23 cellular contexts compared by ENCODE assay signal in genomic region chr1:53686371-53687267, GRCh38. TPM values are rescaled to one million over a fixed set of nuclear protein-coding genes. Genes with fewer than 3 reads are reported as not detected.
A peak's percentile ranks its signal among the peaks of the same experiment; 100 is the strongest.
DNase-seq lines count a peak whose midpoint lies in the region; ATAC-seq, FAIRE-seq and TF ChIP-seq lines count a peak whose summit lies in the region.
"Had no signal": no experiment of that assay in that cellular context is flagged by ENCODE, and none has a peak within 500 bp of the region (broad histone marks: within the 10 kb centered on the region; RNA-seq: fewer than 3 reads in every experiment).

No MANE protein-coding gene starts in this region.

- H3K27ac ChIP-seq in astrocyte (ENCODE audit: low read depth, low read length): peak overlapping the region; percentile 68
- H3K27ac ChIP-seq: A549, esophagus squamous epithelium, KMS-11, Peyer's patch, psoas muscle, tibial nerve had no signal

- H3K4me3 Mint-ChIP-seq in astrocyte (ENCODE audit: unreplicated experiment): no peak overlapping the region
- H3K4me3 Mint-ChIP-seq: CD4-positive, alpha-beta T cell; natural killer cell treated with Interleukin-12 subunit alpha and Interleukin-12 subunit beta and Interleukin-15 and Interleukin-18, amount 100 ng/mL, for 72 hours had no signal

- no peaks in the 10 kb centered on the region for H3K36me3 Mint-ChIP-seq in astrocyte (ENCODE audit: low read depth, unreplicated experiment)
- H3K36me3 Mint-ChIP-seq: natural killer cell treated with Interleukin-12 subunit alpha and Interleukin-12 subunit beta and Interleukin-15 and Interleukin-18, amount 100 ng/mL, for 72 hours had no signal

- H4K20me1 ChIP-seq in astrocyte (ENCODE audit: insufficient read depth, low read length): peaks cover 100% of the 10 kb centered on the region

- H3K9me3 ChIP-seq in astrocyte (ENCODE audit: insufficient read depth, low read depth, low read length): no peaks in the 10 kb centered on the region
- H3K9me3 ChIP-seq: A549, esophagus squamous epithelium, Peyer's patch, psoas muscle, tibial nerve had no signal

- DNase-seq in AG08395 (ENCODE audit: low spot score): peak; percentile 48
- peak; percentile 23 for DNase-seq in HT1080 (ENCODE audit: low read depth)
- DNase-seq in astrocyte (ENCODE audit: low read depth): peak; percentile 36
- peak; percentile 17 for DNase-seq in iris pigment epithelial cell (ENCODE audit: low read depth)
- no peak for DNase-seq in SW 1271 (lab: John Stamatoyannopoulos, UW)
- DNase-seq in stimulated activated CD4-positive, alpha-beta T cell treated with anti-CD3 and anti-CD28 coated beads, Interleukin-2, amount 100 ng/mL, for 48 hours: no peak
- DNase-seq: activated naive CD4-positive, alpha-beta T cell treated with anti-CD3 and anti-CD28 coated beads, Interleukin-2, amount 50 U/mL, for 16 hours; activated T-cell treated with anti-CD3 and anti-CD28 coated beads, Interleukin-2, amount 50 U/mL, for 1 hour; CD4-positive, alpha-beta T cell; DMS79 treated with DMSO at 0.1 percent for 48 hours; esophagus squamous epithelium; NCI-H2171; Peyer's patch; psoas muscle; stimulated activated naive CD4-positive, alpha-beta T cell had no signal

- FAIRE-seq in astrocyte (lab: Jason Lieb, UNC): peak; percentile 59
- FAIRE-seq: A549, islet of Langerhans, TTC549 had no signal

- no peaks in the 10 kb centered on the region for H3K36me3 ChIP-seq in astrocyte (ENCODE audit: insufficient read depth, low read length)
- H3K36me3 ChIP-seq: esophagus squamous epithelium, Peyer's patch, tibial nerve had no signal

- peak overlapping the region; percentile 58 for H3K9ac ChIP-seq in astrocyte (ENCODE audit: low read length)
- H3K9ac ChIP-seq: KMS-11 had no signal

- no peak overlapping the region for H2AFZ ChIP-seq in astrocyte (ENCODE audit: low read depth, low read length)

- peaks cover 57% of the 10 kb centered on the region for H3K4me1 ChIP-seq in astrocyte (ENCODE audit: insufficient read depth, low read length)
- H3K4me1 ChIP-seq: A549, psoas muscle had no signal

- H3K27me3 ChIP-seq in astrocyte (ENCODE audit: insufficient read depth, low read length): no peaks in the 10 kb centered on the region
- H3K27me3 ChIP-seq: Peyer's patch had no signal

- no peak overlapping the region for H3K27ac Mint-ChIP-seq in astrocyte (ENCODE audit: unreplicated experiment)
- H3K27ac Mint-ChIP-seq: CD4-positive, alpha-beta T cell; natural killer cell treated with Interleukin-12 subunit alpha and Interleukin-12 subunit beta and Interleukin-15 and Interleukin-18, amount 100 ng/mL, for 72 hours had no signal

- TF ChIP-seq CTCF in astrocyte (IDR thresholded peaks at IDR 0.05; ENCODE audit: insufficient read depth, low read depth, low read length): no peak

- peaks cover 8% of the 10 kb centered on the region for H3K9me3 Mint-ChIP-seq in astrocyte (ENCODE audit: unreplicated experiment)
- H3K9me3 Mint-ChIP-seq: CD4-positive, alpha-beta T cell; natural killer cell treated with Interleukin-12 subunit alpha and Interleukin-12 subunit beta and Interleukin-15 and Interleukin-18, amount 100 ng/mL, for 72 hours had no signal

- H3K79me2 ChIP-seq in astrocyte (ENCODE audit: insufficient read depth, low read length): peaks cover 76% of the 10 kb centered on the region

- ATAC-seq in HG02759 (IDR thresholded peaks at IDR 0.05; ENCODE audit: unreplicated experiment) (no peak), HG02981 (IDR thresholded peaks at IDR 0.05; ENCODE audit: unreplicated experiment) (no peak)
- ATAC-seq: A549; natural killer cell treated with Interleukin-12 subunit alpha and Interleukin-12 subunit beta and Interleukin-15 and Interleukin-18, amount 100 ng/mL, for 72 hours; psoas muscle had no signal

- H3K27me3 Mint-ChIP-seq in astrocyte (ENCODE audit: low read depth, unreplicated experiment): peaks cover 73% of the 10 kb centered on the region

- H3K4me3 ChIP-seq in astrocyte (ENCODE audit: insufficient read depth, low read depth, low read length): no peak overlapping the region
- H3K4me3 ChIP-seq: A549, esophagus squamous epithelium, Peyer's patch, psoas muscle, tibial nerve had no signal

- peaks cover 15% of the 10 kb centered on the region for H3K4me1 Mint-ChIP-seq in astrocyte (ENCODE audit: low read depth, unreplicated experiment)

- peak overlapping the region; percentile 81 for H3K4me2 ChIP-seq in astrocyte (ENCODE audit: low read length)
- H3K4me2 ChIP-seq: A549, KMS-11 had no signal

RNA-seq across cellular contexts. Expression of gene GLIS1, which starts 52.3 kb away (rescaled TPM):
- 0.20 and 0.71 TPM in 2 replicates for total RNA-seq in HT1080 (2014; rRNA removed; shearing (Covaris generic))
- polyA plus RNA-seq in HT1080 (2015; cell fraction: cytosol; rRNA removed): 1.7 and 1.9 TPM in 2 replicates
- polyA plus RNA-seq in HT1080 (2015; cell fraction: nucleus; rRNA removed): 1.6 and 2.6 TPM in 2 replicates
- 0.07 TPM in 1 of 2 replicates, not detected in the other for total RNA-seq in astrocyte
- total RNA-seq: CD4-positive, alpha-beta T cell; natural killer cell treated with Interleukin-12 subunit alpha and Interleukin-12 subunit beta and Interleukin-15 and Interleukin-18, amount 100 ng/mL, for 72 hours had no signal

Comparison
In these comparisons a context has a peak if more than half of its experiments do, and no peak if none do; other contexts are left out.
1. DNase-seq: peak in AG08395 (single experiment), HT1080 (single experiment), astrocyte (single experiment) and iris pigment epithelial cell (single experiment); none in SW 1271 (0 of 2) and stimulated activated CD4-positive, alpha-beta T cell treated with anti-CD3 and anti-CD28 coated beads, Interleukin-2, amount 100 ng/mL, for 48 hours (0 of 2).